ENCODE assay signal across 8 cellular contexts in the genomic region with DNA sequence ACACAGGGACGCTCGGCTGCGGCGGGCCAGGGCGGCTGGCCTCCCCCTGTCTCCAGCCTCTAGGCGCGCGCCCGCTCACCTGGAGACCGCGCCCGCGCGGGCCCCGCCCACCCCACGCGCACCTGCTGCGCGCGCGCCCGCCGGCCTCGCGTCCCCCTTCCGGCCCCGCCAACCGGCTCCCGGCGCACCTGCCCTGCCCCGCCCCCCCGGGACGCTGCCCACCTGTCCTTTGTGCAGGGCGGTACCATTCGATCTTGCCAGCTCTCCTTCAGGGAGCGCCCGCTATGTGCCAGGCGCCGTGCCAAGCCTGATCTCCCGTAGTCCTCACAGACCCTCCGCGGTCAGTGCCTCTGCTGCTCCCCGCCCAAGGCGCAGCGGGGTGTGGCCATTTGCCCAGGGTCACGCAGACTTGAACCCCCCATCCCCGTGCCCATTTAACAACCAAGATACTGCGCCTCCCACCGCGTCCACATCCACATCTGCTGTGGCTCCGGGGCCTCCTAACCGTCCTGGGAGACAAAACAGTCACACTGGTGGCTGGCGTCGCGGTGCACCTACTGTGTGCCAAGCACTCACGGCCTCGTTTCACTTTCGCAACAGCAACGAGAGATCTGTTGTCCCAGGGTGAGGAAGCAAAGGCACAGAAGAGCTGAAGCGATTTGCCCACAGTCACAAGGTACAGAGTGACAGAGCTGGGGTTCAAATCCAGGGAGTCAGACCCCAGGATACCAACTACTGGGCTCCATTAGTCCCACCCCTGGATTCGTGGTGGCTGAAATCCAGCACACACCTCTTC. TPM values are rescaled to one million over a fixed set of nuclear protein-coding genes. Genes with fewer than 3 reads are reported as not detected.
DNase-seq lines count a peak whose midpoint lies in the region; ATAC-seq and TF ChIP-seq lines count a peak whose summit lies in the region.

No MANE protein-coding gene starts in this region.

- no peaks in the 10 kb centered on the region for H3K27me3 ChIP-seq in CD4-positive, alpha-beta T cell (ENCODE audit: control insufficient read depth, insufficient read depth, low read length)
- H3K27me3 ChIP-seq in esophagus (ENCODE audit: control insufficient read depth in 1 of 2, insufficient read depth in 2 of 2, low read length in 2 of 2) = no peaks in the 10 kb centered on the region
- H3K27me3 ChIP-seq in neutrophil = peaks cover 71% of the 10 kb centered on the region

- no peaks in the 10 kb centered on the region for H3K9me3 Mint-ChIP-seq in CD4-positive, alpha-beta T cell

- ATAC-seq in CD4-positive, alpha-beta T cell (ENCODE audit: poor library complexity) = peak; percentile 10
- ATAC-seq in HG02798 (IDR thresholded peaks at IDR 0.05; ENCODE audit: poor library complexity, unreplicated experiment) = peak; percentile 25

- peaks cover 8 to 13% of the 10 kb centered on the region in 2 donors for H3K4me1 ChIP-seq in esophagus (ENCODE audit: control insufficient read depth in 2 of 2, insufficient read depth in 2 of 2, low read length in 1 of 2)
- peaks cover 18 to 21% of the 10 kb centered on the region in 2 experiments for H3K4me1 ChIP-seq in neutrophil (ENCODE audit: control insufficient read depth in 1 of 2, insufficient read depth in 1 of 2, low read depth in 1 of 2, low read length in 1 of 2)

- peaks cover 15% of the 10 kb centered on the region for H3K36me3 Mint-ChIP-seq in CD4-positive, alpha-beta T cell (ENCODE audit: low read depth)

- H3K36me3 ChIP-seq in esophagus (ENCODE audit: control insufficient read depth in 2 of 2, insufficient read depth in 2 of 2, low read length in 1 of 2) (no peaks in the 10 kb centered on the region), neutrophil (no peaks in the 10 kb centered on the region)

- H3K4me3 Mint-ChIP-seq in CD4-positive, alpha-beta T cell = peak overlapping the region; percentile 90

- H3K4me3 ChIP-seq in esophagus (ENCODE audit: low read depth in 1 of 2, low read length in 2 of 2) (peak overlapping the region; percentile 31 to 46), neutrophil (ENCODE audit: low read depth in 1 of 2, low read length in 1 of 2) (peak overlapping the region; percentile 52 to 59)

- DNase-seq in CD4-positive, alpha-beta T cell = peak; percentile 50 to 79 (median 66)
- DNase-seq in NCI-H2196 (lab: John Stamatoyannopoulos, UW; ENCODE audit: unreplicated experiment) = peak; percentile 91
- DNase-seq in activated CD8-positive, alpha-beta memory T cell treated with anti-CD3 and anti-CD28 coated beads, Interleukin-2, amount 50 U/mL, for 4 hours = peak; percentile 58
- no peak for DNase-seq in NCI-H1694 (lab: John Stamatoyannopoulos, UW)
- DNase-seq in ACHN = no peak

- H3K27ac Mint-ChIP-seq in CD4-positive, alpha-beta T cell = peak overlapping the region; percentile 99

- H3K4me1 Mint-ChIP-seq in CD4-positive, alpha-beta T cell (ENCODE audit: low read depth) = peaks cover 87% of the 10 kb centered on the region

- CTCF ChIA-PET in CD4-positive, alpha-beta T cell (lab: Charles Lee) = interaction anchor here (0.9 to 3.2 kb wide), 4 partner anchors 9 to 116 kb away, joined by 3 to 44 read pairs (median 6); no protein-coding TSS in a partner anchor

- WGBS in esophagus, 2 donors = 3 to 4% methylated on average over 51 to 61 of the region's 61 CpGs

- H3K27me3 Mint-ChIP-seq in CD4-positive, alpha-beta T cell = no peaks in the 10 kb centered on the region

- no peaks in the 10 kb centered on the region for H3K9me3 ChIP-seq in CD4-positive, alpha-beta T cell (ENCODE audit: control insufficient read depth, low read length)
- no peaks in the 10 kb centered on the region for H3K9me3 ChIP-seq in esophagus (ENCODE audit: control insufficient read depth in 2 of 2, insufficient read depth in 1 of 2, low read depth in 1 of 2, low read length in 1 of 2)
- no peaks in the 10 kb centered on the region for H3K9me3 ChIP-seq in neutrophil

- no peak for TF ChIP-seq CTCF in CD4-positive, alpha-beta T cell (IDR thresholded peaks at IDR 0.05)
- no peak for TF ChIP-seq CTCF in neutrophil (IDR thresholded peaks at IDR 0.05)

- intact Hi-C loops in CD4-positive, alpha-beta T cell (cut with DNase I, micrococcal nuclease) = loop anchor here (2.0 kb wide), 2 partner anchors 48 to 52 kb away; a partner anchor contains a TSS

- in situ Hi-C loops in ACHN (cut with HindIII; ENCODE audit: low pct_ligation_motif_present, low pct_unique_long_range_greater_than_20kb, low sequenced_read_pairs) = no loop called here

- POLR2A ChIA-PET in CD4-positive, alpha-beta T cell (lab: Charles Lee) = interaction anchor here (0.6 to 12.0 kb wide), 17 partner anchors 8 to 206 kb away, joined by 3 to 314 read pairs (median 5); a partner anchor contains a TSS

- H3K27ac ChIP-seq in CD4-positive, alpha-beta T cell (ENCODE audit: low read depth, low read length) = peak overlapping the region; percentile 96
- peak overlapping the region; percentile 44 to 53 for H3K27ac ChIP-seq in esophagus (ENCODE audit: low read depth in 2 of 2, low read length in 1 of 2)
- H3K27ac ChIP-seq in neutrophil = no peak overlapping the region

RNA-seq across cellular contexts. Expression of a gene that starts 48.1 kb away (rescaled TPM):
- 10 to 100 TPM; 53.1 to 55.6 TPM for total RNA-seq in CD4-positive, alpha-beta T cell
- 1 to 10 TPM; 1.1 to 1.2 TPM for polyA plus RNA-seq in esophagus

Comparison
In these comparisons a context has a peak if more than half of its experiments do, and no peak if none do; other contexts are left out.
1. DNase-seq: peak in CD4-positive, alpha-beta T cell (10 of 10), NCI-H2196 (single experiment) and activated CD8-positive, alpha-beta memory T cell treated with anti-CD3 and anti-CD28 coated beads, Interleukin-2, amount 50 U/mL, for 4 hours (single experiment); none in NCI-H1694 (single experiment) and ACHN (single experiment).